Comparison of ENCODE assay signal across 8 cellular contexts in the genomic region with DNA sequence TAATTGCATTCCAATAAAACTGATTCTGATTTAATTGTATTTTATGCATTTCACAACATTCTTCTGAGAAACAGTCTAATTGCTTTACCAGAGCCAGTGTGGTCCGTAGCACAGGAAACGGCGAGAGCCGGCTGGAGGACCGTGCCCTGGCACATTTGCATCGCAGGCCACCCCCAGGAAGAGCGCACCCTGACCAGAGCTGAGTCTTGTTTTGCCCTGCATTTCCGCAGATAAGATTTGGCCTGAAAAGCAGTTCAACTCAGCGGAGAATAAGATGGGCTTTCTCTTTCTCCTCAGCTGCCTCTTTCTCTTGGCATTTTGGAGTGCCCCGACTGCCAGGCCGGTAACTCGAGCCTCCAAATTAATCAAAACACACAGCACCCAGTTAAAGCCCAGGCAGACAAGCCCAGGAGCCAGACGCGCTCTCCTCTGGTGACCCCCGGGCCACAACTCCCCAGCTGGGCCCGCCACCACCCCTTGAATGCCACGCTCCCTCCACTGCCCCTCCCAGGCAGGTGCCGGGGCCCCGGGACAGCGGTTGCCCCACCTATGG. TPM values are rescaled to one million over a fixed set of nuclear protein-coding genes. Genes with fewer than 3 reads are reported as not detected.
DNase-seq lines count a peak whose midpoint lies in the region; ATAC-seq, FAIRE-seq and TF ChIP-seq lines count a peak whose summit lies in the region.

No MANE protein-coding gene starts in this region.

- H2AFZ ChIP-seq in keratinocyte (ENCODE audit: control insufficient read depth, low read length) = peak overlapping the region; percentile 19

- H3K36me3 ChIP-seq in adipocyte (ENCODE audit: control insufficient read depth, insufficient read depth, low read length, severe bottlenecking) (no peaks in the 10 kb centered on the region), keratinocyte (ENCODE audit: control insufficient read depth in 2 of 2, extremely low read depth in 1 of 2, insufficient read depth in 2 of 2, low read length in 2 of 2) (no peaks in the 10 kb centered on the region), tibial artery (no peaks in the 10 kb centered on the region)

- ATAC-seq in HG03139 (IDR thresholded peaks at IDR 0.05; ENCODE audit: unreplicated experiment) = peak; percentile 62

- dilution Hi-C loops in keratinocyte (cut with MboI; ENCODE audit: extremely low pct_ligation_motif_present, low sequenced_read_pairs) = no loop called here

- H3K27ac ChIP-seq in keratinocyte (ENCODE audit: control insufficient read depth, insufficient read depth, low read length) = no peak overlapping the region
- peak overlapping the region; percentile 44 to 72 for H3K27ac ChIP-seq in tibial artery

- no peak for TF ChIP-seq CTCF in keratinocyte (optimal IDR thresholded peaks at IDR 0.05 in 1 of 3, IDR thresholded peaks at IDR 0.05 in 1 of 3, conservative IDR thresholded peaks at IDR 0.05 in 1 of 3; ENCODE audit: extremely low read depth in 1 of 3, insufficient read depth in 2 of 3, low read length in 3 of 3)
- TF ChIP-seq CTCF in tibial artery (IDR thresholded peaks at IDR 0.05) = no peak

- FAIRE-seq in keratinocyte (lab: Jason Lieb, UNC) = no peak

- peaks cover 36% of the 10 kb centered on the region for H3K27me3 ChIP-seq in adipocyte (replicated peaks; ENCODE audit: control insufficient read depth, insufficient read depth, low read length)
- H3K27me3 ChIP-seq in keratinocyte (ENCODE audit: control insufficient read depth, extremely low read depth, insufficient read depth, low read length) = peaks cover 41% of the 10 kb centered on the region
- H3K27me3 ChIP-seq in tibial artery = peaks cover 0 to 21% of the 10 kb centered on the region in 2 donors

- H3K9ac ChIP-seq in adipocyte (ENCODE audit: low read length) = peak overlapping the region; percentile 55
- H3K9ac ChIP-seq in keratinocyte (ENCODE audit: control insufficient read depth, extremely low read depth, insufficient read depth, low read length) = no peak overlapping the region

- H3K4me1 ChIP-seq in adipocyte (ENCODE audit: control insufficient read depth, insufficient read depth, low read length) (no peaks in the 10 kb centered on the region), keratinocyte (ENCODE audit: control insufficient read depth, extremely low read depth, insufficient read depth, low read length) (peaks cover 5% of the 10 kb centered on the region), tibial artery (peaks cover 0 to 22% (median 17%) of the 10 kb centered on the region in 4 donors)

- H3K9me3 ChIP-seq in adipocyte (ENCODE audit: control insufficient read depth, low read length) = peaks cover 20% of the 10 kb centered on the region
- no peaks in the 10 kb centered on the region for H3K9me3 ChIP-seq in keratinocyte (ENCODE audit: control insufficient read depth, low read depth, low read length)
- H3K9me3 ChIP-seq in tibial artery = peaks cover 0 to 5% (median 5%) of the 10 kb centered on the region in 3 donors

- H3K9me1 ChIP-seq in keratinocyte (ENCODE audit: control insufficient read depth, extremely low read depth, insufficient read depth, low read length) = no peaks in the 10 kb centered on the region

- H3K4me2 ChIP-seq in keratinocyte (ENCODE audit: control insufficient read depth, extremely low read depth, insufficient read depth, low read depth, low read length) = peak overlapping the region; percentile 70

- intact Hi-C loops in tibial artery (cut with DNase I; ENCODE audit: low total_unique reads) = no loop called here

- H4K20me1 ChIP-seq in keratinocyte (ENCODE audit: control insufficient read depth, extremely low read depth, insufficient read depth, low read length) = no peaks in the 10 kb centered on the region

- H3K4me3 ChIP-seq in adipocyte (ENCODE audit: low read length) = peak overlapping the region; percentile 77
- H3K4me3 ChIP-seq in keratinocyte (ENCODE audit: control insufficient read depth in 2 of 3, extremely low read depth in 1 of 3, insufficient read depth in 2 of 3, low read depth in 1 of 3, low read length in 3 of 3) = peak overlapping the region; percentile 30 to 60 (median 59)
- H3K4me3 ChIP-seq in tibial artery = peak overlapping the region; percentile 56 to 59

- no peaks in the 10 kb centered on the region for H3K79me2 ChIP-seq in keratinocyte (ENCODE audit: control insufficient read depth, insufficient read depth, low read length)

- peak; percentile 55 for DNase-seq in COLO668 (lab: John Stamatoyannopoulos, UW; ENCODE audit: unreplicated experiment)
- DNase-seq in GM19240 (ENCODE audit: insufficient read length, low spot score) = peak; percentile 3
- no peak for DNase-seq in adipocyte (ENCODE audit: low read depth)
- DNase-seq in keratinocyte (ENCODE audit: low read depth, low spot score) = no peak
- DNase-seq in tibial artery = no peak
- no peak for DNase-seq in NCI-H2081 (lab: John Stamatoyannopoulos, UW)
- DNase-seq in NCI-H226 = no peak

RNA-seq across cellular contexts. Expression of gene COL4A4, which starts 0.5 kb away (rescaled TPM):
- 0.01 to 0.03 TPM in 2 of 3 replicates, not detected in the other for polyA plus RNA-seq in keratinocyte
- not detected for polyA plus RNA-seq in keratinocyte (2011; ENCODE audit: low read depth)
- under 0.01 TPM in 1 of 2 replicates, not detected in the other for polyA plus RNA-seq in keratinocyte (2011; cell fraction: cytosol; rRNA removed)
- polyA plus RNA-seq in keratinocyte (2011; cell fraction: nucleus; rRNA removed) = 0.04 and 0.07 TPM in 2 replicates
- 0.02 and 0.10 TPM in 2 replicates for polyA plus RNA-seq in keratinocyte (2012; ENCODE audit: low replicate concordance)
- polyA minus RNA-seq in keratinocyte = 0.03 TPM in 1 of 3 replicates, not detected in the others
- polyA minus RNA-seq in keratinocyte (2011; cell fraction: cytosol; rRNA and poly(A)+ RNA removed) = 0.38 TPM
- 0.11 TPM in 1 of 2 replicates, not detected in the other for polyA minus RNA-seq in keratinocyte (2011; cell fraction: nucleus; rRNA and poly(A)+ RNA removed)

RNA-seq across cellular contexts. Expression of gene COL4A3, which starts 0.9 kb away (rescaled TPM):
- not detected in 3 replicates for polyA plus RNA-seq in keratinocyte
- not detected for polyA plus RNA-seq in keratinocyte (2011; ENCODE audit: low read depth)
- polyA plus RNA-seq in keratinocyte (2011; cell fraction: cytosol; rRNA removed) = not detected in 2 replicates
- 0.01 and 0.03 TPM in 2 replicates for polyA plus RNA-seq in keratinocyte (2011; cell fraction: nucleus; rRNA removed)
- 0.16 TPM in 1 of 2 replicates, not detected in the other for polyA plus RNA-seq in keratinocyte (2012; ENCODE audit: low replicate concordance)
- polyA minus RNA-seq in keratinocyte = not detected in 3 replicates
- polyA minus RNA-seq in keratinocyte (2011; cell fraction: cytosol; rRNA and poly(A)+ RNA removed) = not detected
- polyA minus RNA-seq in keratinocyte (2011; cell fraction: nucleus; rRNA and poly(A)+ RNA removed) = not detected in 2 replicates

Comparison
In these comparisons a context has a peak if more than half of its experiments do, and no peak if none do; other contexts are left out.
1. DNase-seq: peak in COLO668 (single experiment) and GM19240 (single experiment); none in adipocyte (single experiment), keratinocyte (single experiment), tibial artery (0 of 2), NCI-H2081 (0 of 2) and NCI-H226 (single experiment).
2. Peak in every context shown above with its lines, with median percentiles within 50 percentile points of each other: H3K4me3 ChIP-seq.